Comparison of ENCODE assay signal across 15 cellular contexts in the genomic region with DNA sequence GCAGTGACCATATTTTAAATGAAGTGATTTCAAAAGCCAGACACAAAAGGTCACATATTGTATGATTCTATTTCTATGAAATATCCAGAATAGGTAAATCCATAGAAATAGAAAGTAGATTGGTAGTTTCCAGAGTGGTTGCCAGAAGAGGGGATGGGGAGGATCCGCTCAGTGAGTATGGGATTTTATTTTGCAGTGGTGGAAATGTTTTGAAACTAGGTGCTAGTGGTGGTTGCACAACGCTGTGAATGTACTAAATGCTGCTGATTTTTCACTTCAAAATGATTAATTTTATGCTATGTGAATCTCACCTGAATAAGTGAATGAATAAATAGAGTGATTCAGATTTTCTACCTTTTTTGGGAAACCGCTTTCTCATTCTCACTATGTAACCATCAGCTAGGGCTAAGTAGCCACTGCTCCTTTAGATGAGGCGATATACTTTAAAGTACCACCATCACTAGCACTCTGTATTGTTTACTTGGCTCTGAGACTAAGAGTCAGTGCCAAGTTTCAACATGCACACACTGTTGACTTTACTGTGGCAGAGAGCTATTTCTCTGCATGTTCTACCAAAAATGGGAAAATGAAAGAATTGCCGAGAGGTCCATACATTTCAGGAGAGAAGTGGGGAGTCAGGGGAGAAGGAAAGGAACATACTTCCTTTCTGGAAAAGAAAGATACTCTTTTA.
"Had no signal": no experiment of that assay in that cellular context is flagged by ENCODE, and none has a peak within 500 bp of the region (broad histone marks: within the 10 kb centered on the region; RNA-seq: fewer than 3 reads in every experiment).

No MANE protein-coding gene starts in this region.

- ATAC-seq: heart left ventricle; natural killer cell treated with Interleukin-12 subunit alpha and Interleukin-12 subunit beta and Interleukin-15 and Interleukin-18, amount 100 ng/mL, for 72 hours; stimulated activated memory B cell treated with anti-CD40 and anti-IgM and Interleukin-4, amounts not matched to agents 10 μg/mL and 1 μg/mL and 100 μg/mL, for 72 hours had no signal

- H3K27ac ChIP-seq: heart left ventricle, uterus had no signal

- H3K9me3 ChIP-seq: heart left ventricle, uterus had no signal

- H3K27ac Mint-ChIP-seq: activated CD4-positive, alpha-beta T cell treated with anti-CD3 and anti-CD28 coated beads, Interleukin-2, amount 10 ng/mL, durations not matched to agents 7 days and 5 days; activated naive CD8-positive, alpha-beta T cell treated with anti-CD3 and anti-CD28 coated beads, Interleukin-2, amount 10 ng/mL, durations not matched to agents 7 days and 5 days; memory B cell; natural killer cell treated with Interleukin-12 subunit alpha and Interleukin-12 subunit beta and Interleukin-15 and Interleukin-18, amount 100 ng/mL, for 72 hours; stimulated activated memory B cell treated with anti-CD40 and anti-IgM and Interleukin-4, amounts not matched to agents 10 μg/mL and 1 μg/mL and 100 μg/mL, for 72 hours had no signal

- DNase-seq: activated CD4-positive, alpha-beta T cell treated with anti-CD3 and anti-CD28 coated beads, Interleukin-2, amount 10 ng/mL, durations not matched to agents 7 days and 5 days; activated gamma-delta T cell treated with Interleukin-2 at 50 U/mL for 16 hours; activated naive CD8-positive, alpha-beta T cell treated with anti-CD3 and anti-CD28 coated beads, Interleukin-2, amount 10 ng/mL, durations not matched to agents 7 days and 5 days; anterior cingulate cortex; cerebellar nuclear complex; effector CD8-positive, alpha-beta T cell; heart left ventricle; posterior cingulate gyrus; retina; stimulated activated CD4-positive, alpha-beta T cell treated with anti-CD3 and anti-CD28 coated beads, Interleukin-2, amount 100 ng/mL, for 48 hours; T-helper 9 cell; uterus had no signal

- H3K27me3 Mint-ChIP-seq: stimulated activated memory B cell treated with anti-CD40 and anti-IgM and Interleukin-4, amounts not matched to agents 10 μg/mL and 1 μg/mL and 100 μg/mL, for 72 hours had no signal

- H3K36me3 Mint-ChIP-seq: activated naive CD8-positive, alpha-beta T cell treated with anti-CD3 and anti-CD28 coated beads, Interleukin-2, amount 10 ng/mL, durations not matched to agents 7 days and 5 days; memory B cell; natural killer cell treated with Interleukin-12 subunit alpha and Interleukin-12 subunit beta and Interleukin-15 and Interleukin-18, amount 100 ng/mL, for 72 hours; stimulated activated memory B cell treated with anti-CD40 and anti-IgM and Interleukin-4, amounts not matched to agents 10 μg/mL and 1 μg/mL and 100 μg/mL, for 72 hours had no signal

- H3K9me3 Mint-ChIP-seq: activated CD4-positive, alpha-beta T cell treated with anti-CD3 and anti-CD28 coated beads, Interleukin-2, amount 10 ng/mL, durations not matched to agents 7 days and 5 days; activated naive CD8-positive, alpha-beta T cell treated with anti-CD3 and anti-CD28 coated beads, Interleukin-2, amount 10 ng/mL, durations not matched to agents 7 days and 5 days; memory B cell; natural killer cell treated with Interleukin-12 subunit alpha and Interleukin-12 subunit beta and Interleukin-15 and Interleukin-18, amount 100 ng/mL, for 72 hours; stimulated activated memory B cell treated with anti-CD40 and anti-IgM and Interleukin-4, amounts not matched to agents 10 μg/mL and 1 μg/mL and 100 μg/mL, for 72 hours had no signal

- H3K4me3 Mint-ChIP-seq: activated CD4-positive, alpha-beta T cell treated with anti-CD3 and anti-CD28 coated beads, Interleukin-2, amount 10 ng/mL, durations not matched to agents 7 days and 5 days; activated naive CD8-positive, alpha-beta T cell treated with anti-CD3 and anti-CD28 coated beads, Interleukin-2, amount 10 ng/mL, durations not matched to agents 7 days and 5 days; memory B cell; natural killer cell treated with Interleukin-12 subunit alpha and Interleukin-12 subunit beta and Interleukin-15 and Interleukin-18, amount 100 ng/mL, for 72 hours; stimulated activated memory B cell treated with anti-CD40 and anti-IgM and Interleukin-4, amounts not matched to agents 10 μg/mL and 1 μg/mL and 100 μg/mL, for 72 hours had no signal

- H3K27me3 ChIP-seq: heart left ventricle, uterus had no signal

- H3K4me1 Mint-ChIP-seq: activated CD4-positive, alpha-beta T cell treated with anti-CD3 and anti-CD28 coated beads, Interleukin-2, amount 10 ng/mL, durations not matched to agents 7 days and 5 days; activated naive CD8-positive, alpha-beta T cell treated with anti-CD3 and anti-CD28 coated beads, Interleukin-2, amount 10 ng/mL, durations not matched to agents 7 days and 5 days; memory B cell; stimulated activated memory B cell treated with anti-CD40 and anti-IgM and Interleukin-4, amounts not matched to agents 10 μg/mL and 1 μg/mL and 100 μg/mL, for 72 hours had no signal

- H3K4me1 ChIP-seq: heart left ventricle, uterus had no signal

- H3K4me3 ChIP-seq: heart left ventricle, uterus had no signal

- H3K36me3 ChIP-seq: heart left ventricle, uterus had no signal
